1 cellular context compared by ENCODE assay signal in genomic region chr18:63890950-63891304, GRCh38.
A peak's percentile ranks its signal among the peaks of the same experiment; 100 is the strongest.
TF ChIP-seq lines count a peak whose summit lies in the region.

No MANE protein-coding gene starts in this region.

TF ChIP-seq in GM12878, 131 proteins besides CTCF, POLR2A, EP300 and RAD21:
- no peak for TF ChIP-seq RELA (IDR thresholded peaks at IDR 0.05; ENCODE audit: borderline replicate concordance, partially characterized antibody)
- no peak for TF ChIP-seq HCFC1 (IDR thresholded peaks at IDR 0.05; ENCODE audit: low read length)
- TF ChIP-seq RCOR1 (conservative IDR thresholded peaks at IDR 0.05; ENCODE audit: low read depth, low read length), result no peak
- no peak for TF ChIP-seq BACH1 (IDR thresholded peaks at IDR 0.05; ENCODE audit: borderline replicate concordance)
- TF ChIP-seq, protein P1, sequence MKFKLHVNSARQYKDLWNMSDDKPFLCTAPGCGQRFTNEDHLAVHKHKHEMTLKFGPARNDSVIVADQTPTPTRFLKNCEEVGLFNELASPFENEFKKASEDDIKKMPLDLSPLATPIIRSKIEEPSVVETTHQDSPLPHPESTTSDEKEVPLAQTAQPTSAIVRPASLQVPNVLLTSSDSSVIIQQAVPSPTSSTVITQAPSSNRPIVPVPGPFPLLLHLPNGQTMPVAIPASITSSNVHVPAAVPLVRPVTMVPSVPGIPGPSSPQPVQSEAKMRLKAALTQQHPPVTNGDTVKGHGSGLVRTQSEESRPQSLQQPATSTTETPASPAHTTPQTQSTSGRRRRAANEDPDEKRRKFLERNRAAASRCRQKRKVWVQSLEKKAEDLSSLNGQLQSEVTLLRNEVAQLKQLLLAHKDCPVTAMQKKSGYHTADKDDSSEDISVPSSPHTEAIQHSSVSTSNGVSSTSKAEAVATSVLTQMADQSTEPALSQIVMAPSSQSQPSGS (IDR thresholded peaks at IDR 0.05; ENCODE audit: low read length), result no peak
- peak; percentile 87; the same call in 1 of the 2 replicates for TF ChIP-seq SMC3 (IDR thresholded peaks at IDR 0.05; ENCODE audit: borderline replicate concordance, low read length)
- no peak for TF ChIP-seq PAX8 (IDR thresholded peaks at IDR 0.05)
- no peak for TF ChIP-seq BRCA1 (IDR thresholded peaks at IDR 0.05; ENCODE audit: low read depth, low read length)
- no peak for TF ChIP-seq NRF1 (conservative IDR thresholded peaks at IDR 0.05; ENCODE audit: low read depth, low read length)
- TF ChIP-seq YY1 (IDR thresholded peaks at IDR 0.05; ENCODE audit: low read depth, low read length), result peak; percentile 63; the same call in 1 of the 2 replicates
- no peak for TF ChIP-seq SIX5 (IDR thresholded peaks at IDR 0.05; ENCODE audit: low read depth, low read length, severe bottlenecking)
- peak; percentile 8; the same call in 1 of the 2 replicates for TF ChIP-seq RUNX3 (IDR thresholded peaks at IDR 0.05; ENCODE audit: low read length)
- no peak for TF ChIP-seq ZBTB11 (CRISPR knock-in tag; IDR thresholded peaks at IDR 0.05)
- TF ChIP-seq, protein P2, sequence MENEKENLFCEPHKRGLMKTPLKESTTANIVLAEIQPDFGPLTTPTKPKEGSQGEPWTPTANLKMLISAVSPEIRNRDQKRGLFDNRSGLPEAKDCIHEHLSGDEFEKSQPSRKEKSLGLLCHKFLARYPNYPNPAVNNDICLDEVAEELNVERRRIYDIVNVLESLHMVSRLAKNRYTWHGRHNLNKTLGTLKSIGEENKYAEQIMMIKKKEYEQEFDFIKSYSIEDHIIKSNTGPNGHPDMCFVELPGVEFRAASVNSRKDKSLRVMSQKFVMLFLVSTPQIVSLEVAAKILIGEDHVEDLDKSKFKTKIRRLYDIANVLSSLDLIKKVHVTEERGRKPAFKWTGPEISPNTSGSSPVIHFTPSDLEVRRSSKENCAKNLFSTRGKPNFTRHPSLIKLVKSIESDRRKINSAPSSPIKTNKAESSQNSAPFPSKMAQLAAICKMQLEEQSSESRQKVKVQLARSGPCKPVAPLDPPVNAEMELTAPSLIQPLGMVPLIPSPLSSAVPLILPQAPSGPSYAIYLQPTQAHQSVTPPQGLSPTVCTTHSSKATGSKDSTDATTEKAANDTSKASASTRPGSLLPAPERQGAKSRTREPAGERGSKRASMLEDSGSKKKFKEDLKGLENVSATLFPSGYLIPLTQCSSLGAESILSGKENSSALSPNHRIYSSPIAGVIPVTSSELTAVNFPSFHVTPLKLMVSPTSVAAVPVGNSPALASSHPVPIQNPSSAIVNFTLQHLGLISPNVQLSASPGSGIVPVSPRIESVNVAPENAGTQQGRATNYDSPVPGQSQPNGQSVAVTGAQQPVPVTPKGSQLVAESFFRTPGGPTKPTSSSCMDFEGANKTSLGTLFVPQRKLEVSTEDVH (IDR thresholded peaks at IDR 0.05; ENCODE audit: low read depth, partially characterized antibody), result no peak
- no peak for TF ChIP-seq ZSCAN29 (IDR thresholded peaks at IDR 0.05)
- no peak for TF ChIP-seq CBX5 (IDR thresholded peaks at IDR 0.05; ENCODE audit: low read depth)
